8 cellular contexts compared by ENCODE assay signal in the genomic region with DNA sequence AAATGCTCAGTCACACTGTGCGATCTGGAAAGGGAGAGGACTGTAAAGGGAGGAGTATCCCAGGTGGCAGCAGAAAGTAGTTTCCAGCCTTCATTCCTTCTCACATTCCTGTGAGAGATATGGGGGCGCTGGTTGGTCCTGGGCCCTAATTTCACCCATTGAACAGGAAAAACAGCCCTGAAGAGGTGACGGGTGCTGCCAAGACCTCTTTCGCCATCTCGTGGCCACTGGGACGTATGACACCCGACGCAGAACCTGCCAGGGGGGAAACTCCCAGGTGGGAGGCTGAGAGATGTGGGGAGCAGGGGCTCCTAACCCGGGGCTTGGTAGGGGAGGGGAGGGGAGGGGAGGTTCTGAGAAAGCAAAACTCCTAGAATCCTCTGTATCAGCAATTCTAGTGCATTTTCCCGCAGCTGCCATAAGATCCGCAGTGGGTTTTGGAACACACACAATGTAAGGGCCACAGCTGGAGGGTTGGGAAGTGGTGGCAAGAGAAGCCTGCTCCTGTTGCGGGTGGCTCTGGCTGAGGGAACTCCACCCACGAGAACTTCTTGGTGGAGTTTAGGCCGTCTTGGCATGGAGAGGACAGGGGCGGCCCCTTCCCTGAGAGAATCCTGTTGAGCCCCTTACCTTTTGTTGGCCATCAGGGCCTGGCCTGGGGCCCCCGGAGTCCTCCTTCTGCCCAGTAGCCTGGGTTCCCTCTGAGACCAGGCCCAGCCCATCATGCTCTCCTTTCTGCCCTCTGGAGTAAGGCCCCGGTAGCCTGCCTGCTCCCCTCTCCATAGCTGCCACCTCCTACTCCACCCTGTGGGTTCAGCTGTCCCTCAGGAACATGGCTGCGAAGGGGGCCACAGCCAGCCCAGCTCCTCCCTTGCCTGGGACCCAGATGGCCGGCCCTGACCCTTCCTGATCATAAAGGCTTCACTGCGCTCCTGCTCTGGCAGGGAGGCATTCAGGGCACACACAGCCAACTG.
DNase-seq lines count a peak whose midpoint lies in the region; ATAC-seq and TF ChIP-seq lines count a peak whose summit lies in the region.

No MANE protein-coding gene starts in this region.

- TF ChIP-seq CTCF in A673 (conservative IDR thresholded peaks at IDR 0.05; ENCODE audit: low read depth, low read length): peak; percentile 80
- TF ChIP-seq CTCF in GM12865 (IDR thresholded peaks at IDR 0.05; ENCODE audit: insufficient read depth, low read depth, low read length, missing control alignments): peak; percentile 70
- TF ChIP-seq CTCF in foreskin keratinocyte (conservative IDR thresholded peaks at IDR 0.05): peak; percentile 52
- TF ChIP-seq CTCF in retinal pigment epithelial cell (conservative IDR thresholded peaks at IDR 0.05; ENCODE audit: low read depth, low read length): peak; percentile 83

- intact Hi-C loops in A673 (cut with micrococcal nuclease; ENCODE audit: unreplicated experiment): loop anchor here (2.0 kb wide), 1 partner anchor 701 kb away; no protein-coding TSS in a partner anchor

- no peaks in the 10 kb centered on the region for H3K36me3 ChIP-seq in A673 (ENCODE audit: insufficient read depth, low read length, poor library complexity, severe bottlenecking)

- H3K27ac ChIP-seq in A673 (ENCODE audit: low read depth, low read length, poor library complexity, severe bottlenecking) (no peak overlapping the region), foreskin keratinocyte (no peak overlapping the region)

- ATAC-seq in HG02623 (IDR thresholded peaks at IDR 0.05; ENCODE audit: unreplicated experiment) (peak; percentile 82), foreskin keratinocyte (peak; percentile 42)

- H3K4me1 ChIP-seq in A673 (ENCODE audit: insufficient read depth, low read length, poor library complexity, severe bottlenecking) (no peaks in the 10 kb centered on the region), foreskin keratinocyte (no peaks in the 10 kb centered on the region)

- H3K27me3 ChIP-seq in A673 (replicated peaks; ENCODE audit: insufficient read depth, low read depth, low read length, poor library complexity) (no peaks in the 10 kb centered on the region), foreskin keratinocyte (no peaks in the 10 kb centered on the region)

- H3K4me3 ChIP-seq in A673 (ENCODE audit: low read depth, low read length, poor library complexity, severe bottlenecking) (no peak overlapping the region), GM12865 (ENCODE audit: low read depth, low read length) (no peak overlapping the region), retinal pigment epithelial cell (ENCODE audit: low read length) (no peak overlapping the region)

- H3K9me3 ChIP-seq in A673 (ENCODE audit: low read depth, low read length, poor library complexity, severe bottlenecking): no peaks in the 10 kb centered on the region

- POLR2A ChIA-PET in A673 (lab: Charles Lee; ENCODE audit: low non-redundant PET): interaction anchor here (0.5 kb wide), 1 partner anchor 707 kb away, joined by 3 read pairs; no protein-coding TSS in a partner anchor

- DNase-seq in A673 (ENCODE audit: low spot score) (peak; percentile 47), GM12865 (ENCODE audit: low read depth) (peak; percentile 37), NCI-H460 (ENCODE audit: extremely low read depth, low read depth) (peak; percentile 31), activated T-cell treated with anti-CD3 and anti-CD28 coated beads for 1 hour (ENCODE audit: low read depth) (peak; percentile 11), foreskin keratinocyte (no peak), retinal pigment epithelial cell (ENCODE audit: low read depth) (no peak), SHP77 treated with DMSO at 0.1 percent for 48 hours (lab: John Stamatoyannopoulos, UW) (no peak)

- CTCF ChIA-PET in A673 (lab: Charles Lee): no interaction called here

- no TSS peak for BruUV-seq in A673 (replicated peaks; lab: Mats Ljungman, UMichigan)

Comparison
In these comparisons a context has a peak if more than half of its experiments do, and no peak if none do; other contexts are left out.
1. DNase-seq: peak in A673 (single experiment), GM12865 (single experiment), NCI-H460 (single experiment) and activated T-cell treated with anti-CD3 and anti-CD28 coated beads for 1 hour (single experiment); none in foreskin keratinocyte (0 of 2), retinal pigment epithelial cell (single experiment) and SHP77 treated with DMSO at 0.1 percent for 48 hours (single experiment).
2. Peak in every context shown above with its lines, with median percentiles within 50 percentile points of each other: CTCF ChIP-seq.